Comparison of ENCODE assay signal across 14 cellular contexts in genomic region chr7:87027900-87028299, GRCh38. TPM values are rescaled to one million over a fixed set of nuclear protein-coding genes. Genes with fewer than 3 reads are reported as not detected.
A peak's percentile ranks its signal among the peaks of the same experiment; 100 is the strongest.
DNase-seq lines count a peak whose midpoint lies in the region; ATAC-seq, FAIRE-seq and TF ChIP-seq lines count a peak whose summit lies in the region.
"Had no signal": no experiment of that assay in that cellular context is flagged by ENCODE, and none has a peak within 500 bp of the region (broad histone marks: within the 10 kb centered on the region; RNA-seq: fewer than 3 reads in every experiment).

No MANE protein-coding gene starts in this region.

- RAD21 ChIA-PET in GM12878 (lab: Charles Lee; ENCODE audit: unreplicated experiment) = no interaction called here

- SMC1A ChIA-PET in GM12878 (lab: Charles Lee; ENCODE audit: uncharacterized antibody, unreplicated experiment) = no interaction called here

- no TSS peak for BruUV-seq in GM12878 (replicated peaks; lab: Mats Ljungman, UMichigan)

- no peak for TF ChIP-seq EP300 in GM12878 (IDR thresholded peaks at IDR 0.05; ENCODE audit: borderline replicate concordance in 1 of 2, control insufficient read depth in 1 of 2, low read depth in 2 of 2, low read length in 2 of 2)

- peaks cover 10% of the 10 kb centered on the region for H3K4me1 ChIP-seq in GM12878 (ENCODE audit: control insufficient read depth, insufficient read depth, low read length)
- H3K4me1 ChIP-seq: colonic mucosa had no signal

- no peaks in the 10 kb centered on the region for H3K27me3 ChIP-seq in GM12878 (replicated peaks in 1 of 2; ENCODE audit: control insufficient read depth in 2 of 2, insufficient read depth in 2 of 2, low read length in 1 of 2)
- H3K27me3 ChIP-seq: colonic mucosa had no signal

- no peaks in the 10 kb centered on the region for H3K79me2 ChIP-seq in GM12878 (ENCODE audit: control insufficient read depth, insufficient read depth, low read length)

- ATAC-seq in GM18907 (IDR thresholded peaks at IDR 0.05; ENCODE audit: unreplicated experiment) (peak; percentile 89), GM21619 (IDR thresholded peaks at IDR 0.05; ENCODE audit: unreplicated experiment) (peak; percentile 85), HG03103 (IDR thresholded peaks at IDR 0.05; ENCODE audit: low read depth, unreplicated experiment) (peak; percentile 97), GM12878 (peak; percentile 59)
- no peak for ATAC-seq in activated CD8-positive, alpha-beta T cell treated with anti-CD3 and anti-CD28 coated beads for 36 hours
- ATAC-seq: activated CD8-positive, alpha-beta T cell treated with anti-CD3 and anti-CD28 coated beads, Interleukin-2, amount 10 ng/mL, durations not matched to agents 7 days and 5 days; T-helper 17 cell had no signal

- no peak overlapping the region for H3K4me3 Mint-ChIP-seq in activated CD8-positive, alpha-beta T cell treated with anti-CD3 and anti-CD28 coated beads for 36 hours
- H3K4me3 Mint-ChIP-seq: activated CD8-positive, alpha-beta T cell treated with anti-CD3 and anti-CD28 coated beads, Interleukin-2, amount 10 ng/mL, durations not matched to agents 7 days and 5 days; activated naive CD8-positive, alpha-beta T cell; T-helper 17 cell had no signal

- H3K27me3 Mint-ChIP-seq in activated CD8-positive, alpha-beta T cell treated with anti-CD3 and anti-CD28 coated beads for 36 hours = peaks cover 10% of the 10 kb centered on the region
- H3K27me3 Mint-ChIP-seq: activated naive CD8-positive, alpha-beta T cell; T-helper 17 cell had no signal

- H3K4me3 ChIP-seq in GM12878 (no peak overlapping the region), coronary artery (no peak overlapping the region)
- H3K4me3 ChIP-seq: colonic mucosa had no signal

- intact Hi-C loops in GM12878 (cut with micrococcal nuclease; ENCODE audit: unreplicated experiment) = no loop called here
- intact Hi-C loops in activated CD8-positive, alpha-beta T cell treated with anti-CD3 and anti-CD28 coated beads for 36 hours (cut with micrococcal nuclease) = no loop called here

- no peak for TF ChIP-seq POLR2A in GM12878 (IDR thresholded peaks at IDR 0.05; ENCODE audit: low read depth, low read length)

- no peak overlapping the region; the same call in 1 of the 2 replicates for H2AFZ ChIP-seq in GM12878 (ENCODE audit: control insufficient read depth, low read depth, low read length)

- H3K4me1 Mint-ChIP-seq in activated CD8-positive, alpha-beta T cell treated with anti-CD3 and anti-CD28 coated beads for 36 hours (ENCODE audit: low read depth) = no peaks in the 10 kb centered on the region
- H3K4me1 Mint-ChIP-seq: T-helper 17 cell had no signal

- no peak for TF ChIP-seq RAD21 in GM12878 (IDR thresholded peaks at IDR 0.05; ENCODE audit: insufficient read depth, low read depth, low read length)

- TF ChIP-seq CTCF in GM12878 (IDR thresholded peaks at IDR 0.05 in 2 of 3, conservative IDR thresholded peaks at IDR 0.05 in 1 of 3; ENCODE audit: control insufficient read depth in 2 of 3, extremely low read depth in 1 of 3, insufficient read depth in 1 of 3, low read depth in 3 of 3, low read length in 3 of 3) = no peak
- no peak for TF ChIP-seq CTCF in activated CD8-positive, alpha-beta T cell treated with anti-CD3 and anti-CD28 coated beads for 36 hours (IDR thresholded peaks at IDR 0.05)
- TF ChIP-seq CTCF in coronary artery (IDR thresholded peaks at IDR 0.05) = no peak

- no peak overlapping the region for H3K27ac Mint-ChIP-seq in activated CD8-positive, alpha-beta T cell treated with anti-CD3 and anti-CD28 coated beads for 36 hours
- H3K27ac Mint-ChIP-seq: activated CD8-positive, alpha-beta T cell treated with anti-CD3 and anti-CD28 coated beads, Interleukin-2, amount 10 ng/mL, durations not matched to agents 7 days and 5 days; activated naive CD8-positive, alpha-beta T cell; T-helper 17 cell had no signal

- POLR2A ChIA-PET in GM12878 (lab: Charles Lee) = no interaction called here
- POLR2A ChIA-PET in activated CD8-positive, alpha-beta T cell treated with anti-CD3 and anti-CD28 coated beads for 36 hours (lab: Charles Lee) = no interaction called here

- no peak overlapping the region for H3K4me2 ChIP-seq in GM12878 (ENCODE audit: control insufficient read depth, insufficient read depth)

- H3K36me3 Mint-ChIP-seq in activated CD8-positive, alpha-beta T cell treated with anti-CD3 and anti-CD28 coated beads for 36 hours (ENCODE audit: low read depth) = peaks cover 4% of the 10 kb centered on the region
- H3K36me3 Mint-ChIP-seq: activated naive CD8-positive, alpha-beta T cell had no signal

- no peaks in the 10 kb centered on the region; the same call in 2 of the 3 replicates for H3K9me3 ChIP-seq in GM12878 (replicated peaks; ENCODE audit: control insufficient read depth, insufficient read depth, low read length)
- H3K9me3 ChIP-seq: colonic mucosa had no signal

- no peak for FAIRE-seq in GM12878 (lab: Jason Lieb, UNC)

- H3K36me3 ChIP-seq in GM12878 (ENCODE audit: control insufficient read depth in 2 of 2, insufficient read depth in 2 of 2, low read length in 1 of 2) = no peaks in the 10 kb centered on the region
- H3K36me3 ChIP-seq: colonic mucosa had no signal

- H4K20me1 ChIP-seq in GM12878 (ENCODE audit: control insufficient read depth, insufficient read depth) = no peaks in the 10 kb centered on the region

- H3K27ac ChIP-seq in GM12878 (ENCODE audit: control insufficient read depth, insufficient read depth) (peak overlapping the region; percentile 48; the same call in 1 of the 2 replicates), coronary artery (no peak overlapping the region)
- H3K27ac ChIP-seq: colonic mucosa had no signal

- H3K9ac ChIP-seq in GM12878 (ENCODE audit: control insufficient read depth, insufficient read depth, low read length) = no peak overlapping the region

- peaks cover 8% of the 10 kb centered on the region for H3K9me3 Mint-ChIP-seq in activated CD8-positive, alpha-beta T cell treated with anti-CD3 and anti-CD28 coated beads for 36 hours

- CTCF ChIA-PET in GM12878 (lab: Yijun Ruan, JAX) = no interaction called here
- CTCF ChIA-PET in activated CD8-positive, alpha-beta T cell treated with anti-CD3 and anti-CD28 coated beads for 36 hours (lab: Charles Lee) = no interaction called here

- in situ Hi-C loops in GM12878 (cut with MboI) = no loop called here

- DNase-seq in GM12878 (ENCODE audit: low read depth, low spot score) = peak; percentile 24
- DNase-seq in activated CD8-positive, alpha-beta T cell treated with anti-CD3 and anti-CD28 coated beads for 36 hours = no peak
- DNase-seq in activated gamma-delta T cell treated with Interleukin-2 at 50 U/mL for 16 hours = no peak
- DNase-seq in Kasumi-1 (lab: John Stamatoyannopoulos, UW) = no peak
- no peak for DNase-seq in coronary artery (ENCODE audit: low spot score)
- DNase-seq: activated CD8-positive, alpha-beta T cell treated with anti-CD3 and anti-CD28 coated beads, Interleukin-2, amount 10 ng/mL, durations not matched to agents 7 days and 5 days; colonic mucosa; NCI-H1105; NK-92 treated with Interleukin-12 subunit alpha and Interleukin-12 subunit beta, amount 100 ng/mL, for 24 hours; T-helper 17 cell had no signal

TF ChIP-seq in GM12878, 131 proteins besides CTCF, POLR2A, EP300 and RAD21:
- peak; percentile 85 for TF ChIP-seq SPI1 (IDR thresholded peaks at IDR 0.05; ENCODE audit: borderline replicate concordance, insufficient read depth, low read depth, low read length)
- no peak for TF ChIP-seq SMAD5 (IDR thresholded peaks at IDR 0.05; ENCODE audit: low read depth)
- peak; percentile 74 for TF ChIP-seq MEF2A (IDR thresholded peaks at IDR 0.05; ENCODE audit: insufficient read depth, low read depth, low read length)

RNA-seq across cellular contexts. Expression of gene ELAPOR2, which starts 31.6 kb away (rescaled TPM):
- not detected in 2 replicates for total RNA-seq in GM12878 (2013; cell fraction: nucleolus; rRNA removed)
- total RNA-seq in GM12878 (2014; rRNA removed) (3.9 and 4.6 TPM in 2 replicates), GM12878 (2014; rRNA removed; fragmentation: Illumina TruSeq; extraction: Trizol) (3.3 and 5.3 TPM in 2 replicates), GM12878 (2021) (4.0 and 7.1 TPM in 2 replicates)
- 5.4 TPM for polyA plus RNA-seq in GM12878 (2011; ENCODE audit: low read depth)
- polyA plus RNA-seq in GM12878 (2011; rRNA removed) (0.12 and 0.14 TPM in 2 replicates), GM12878 (2014; fragmentation: Illumina TruSeq; extraction: Trizol) (4.6 and 5.3 TPM in 2 replicates), GM12878 (2014; fragmentation: Nextera tagmentation; extraction: Ambion mirVana) (1 to 10 TPM; 1.3 to 2.3 TPM), GM12878 (2014; rRNA removed) (2.7 and 5.1 TPM in 2 replicates), GM12878 (2016; fragmentation: Nextera tagmentation; extraction: Ambion mirVana) (1 to 10 TPM; 1.6 to 3.7 TPM)
- polyA plus RNA-seq in GM12878 (2011; cell fraction: cytosol; rRNA removed) = 0.01 and 0.05 TPM in 2 replicates
- 0.12 TPM in 1 of 2 replicates, not detected in the other for polyA plus RNA-seq in GM12878 (2011; cell fraction: nucleus; rRNA removed)
- 4.5 and 5.2 TPM in 2 replicates for polyA plus RNA-seq in GM12878 (2012)
- 0.15 and 0.37 TPM in 2 replicates for polyA minus RNA-seq in GM12878 (2011; rRNA and poly(A)+ RNA removed)
- polyA minus RNA-seq in GM12878 (2011; cell fraction: cytosol; rRNA and poly(A)+ RNA removed) = 1.7 TPM in 1 of 2 replicates, not detected in the other
- polyA minus RNA-seq in GM12878 (2011; cell fraction: nucleus; rRNA and poly(A)+ RNA removed) = 0.36 TPM in 1 of 2 replicates, not detected in the other
- total RNA-seq in activated CD8-positive, alpha-beta T cell treated with anti-CD3 and anti-CD28 coated beads for 36 hours = 1 to 10 TPM; 2.8 to 3.1 TPM
